ENCODE assay signal across 19 cellular contexts in the genomic region with DNA sequence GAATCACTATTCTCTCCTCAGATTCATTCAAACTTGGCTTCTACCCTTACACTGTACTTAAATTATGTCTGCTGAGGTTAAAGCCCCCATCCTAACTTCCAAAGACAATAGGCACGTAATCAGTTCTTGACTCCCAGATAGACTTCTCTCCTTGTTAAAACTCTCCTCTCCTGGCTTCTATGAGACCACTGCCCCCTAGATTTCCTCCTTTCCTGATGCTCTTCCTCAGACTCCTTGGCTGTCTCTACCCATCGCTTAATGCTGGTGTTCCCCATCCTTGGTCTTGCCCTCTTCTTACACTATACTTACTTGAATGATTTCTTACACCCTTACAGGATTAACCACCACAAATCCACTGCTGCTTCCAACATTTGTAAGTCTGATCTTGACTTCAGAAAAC. TPM values are rescaled to one million over a fixed set of nuclear protein-coding genes. Genes with fewer than 3 reads are reported as not detected.
DNase-seq lines count a peak whose midpoint lies in the region; ATAC-seq, FAIRE-seq and TF ChIP-seq lines count a peak whose summit lies in the region.
"Had no signal": no experiment of that assay in that cellular context is flagged by ENCODE, and none has a peak within 500 bp of the region (broad histone marks: within the 10 kb centered on the region; RNA-seq: fewer than 3 reads in every experiment).

No MANE protein-coding gene starts in this region.

- no peak overlapping the region for H3K9ac ChIP-seq in mesendoderm (ENCODE audit: low read length)

- peak overlapping the region; percentile 4 for H3K4me3 Mint-ChIP-seq in activated naive CD4-positive, alpha-beta T cell treated with anti-CD3 and anti-CD28 coated beads for 36 hours

- H2BK15ac ChIP-seq in mesendoderm (replicated peaks; ENCODE audit: low read depth): no peak overlapping the region

- CTCF ChIA-PET in activated naive CD4-positive, alpha-beta T cell treated with anti-CD3 and anti-CD28 coated beads for 36 hours (lab: Charles Lee): no interaction called here

- H3K79me2 ChIP-seq in mesendoderm (ENCODE audit: control insufficient read depth, insufficient read depth, low read length): peaks cover 2% of the 10 kb centered on the region

- H3K36me3 ChIP-seq in mesendoderm (ENCODE audit: control insufficient read depth, insufficient read depth, low read length): no peaks in the 10 kb centered on the region
- H3K36me3 ChIP-seq in tibial artery: no peaks in the 10 kb centered on the region
- H3K36me3 ChIP-seq: Peyer's patch, WERI-Rb-1 had no signal

- H3K4me1 Mint-ChIP-seq in activated naive CD4-positive, alpha-beta T cell treated with anti-CD3 and anti-CD28 coated beads for 36 hours (ENCODE audit: low read depth): peaks cover 68% of the 10 kb centered on the region
- H3K4me1 Mint-ChIP-seq: neural crest cell had no signal

- no peak for TF ChIP-seq POLR2A in GM12891 (IDR thresholded peaks at IDR 0.05; ENCODE audit: low read depth, low read length)

- no peaks in the 10 kb centered on the region for H3K9me3 Mint-ChIP-seq in activated naive CD4-positive, alpha-beta T cell treated with anti-CD3 and anti-CD28 coated beads for 36 hours
- H3K9me3 Mint-ChIP-seq in activated naive CD4-positive, alpha-beta T cell treated with anti-CD3 and anti-CD28 coated beads, Interleukin-2, amount 50 U/mL, for 72 hours: no peaks in the 10 kb centered on the region

- H3K4ac ChIP-seq in mesendoderm (ENCODE audit: low read depth, low read length): no peak overlapping the region

- no peak overlapping the region for H2BK5ac ChIP-seq in mesendoderm (ENCODE audit: low read length)

- FAIRE-seq in GM12891 (lab: Jason Lieb, UNC): no peak

- no peak overlapping the region for H3K18ac ChIP-seq in mesendoderm (ENCODE audit: low read length)

- H3K27me3 Mint-ChIP-seq in activated naive CD4-positive, alpha-beta T cell treated with anti-CD3 and anti-CD28 coated beads for 36 hours (ENCODE audit: low read depth): no peaks in the 10 kb centered on the region

- ATAC-seq in activated naive CD4-positive, alpha-beta T cell treated with anti-CD3 and anti-CD28 coated beads, Interleukin-2, amount 50 U/mL, for 72 hours: no peak
- ATAC-seq in HG03571 (IDR thresholded peaks at IDR 0.05; ENCODE audit: unreplicated experiment): no peak
- ATAC-seq: left lobe of liver had no signal

- H3K4me2 ChIP-seq in mesendoderm (ENCODE audit: low read length): no peak overlapping the region

- H3K36me3 Mint-ChIP-seq in activated naive CD4-positive, alpha-beta T cell treated with anti-CD3 and anti-CD28 coated beads for 36 hours (ENCODE audit: low read depth): peaks cover 1% of the 10 kb centered on the region
- H3K36me3 Mint-ChIP-seq in activated naive CD4-positive, alpha-beta T cell treated with anti-CD3 and anti-CD28 coated beads, Interleukin-2, amount 50 U/mL, for 72 hours: peaks cover 0 to 10% of the 10 kb centered on the region in 2 donors

- H3K4me3 ChIP-seq in mesendoderm (ENCODE audit: low read length): no peak overlapping the region
- peak overlapping the region in 1 of 2 donors; percentile 92 for H3K4me3 ChIP-seq in tibial artery

- H3K79me1 ChIP-seq in mesendoderm (ENCODE audit: low read length): peaks cover 2% of the 10 kb centered on the region

- H3K23ac ChIP-seq in mesendoderm (ENCODE audit: low read length): no peak overlapping the region

- H3K27ac Mint-ChIP-seq in activated naive CD4-positive, alpha-beta T cell treated with anti-CD3 and anti-CD28 coated beads for 36 hours: no peak overlapping the region
- H3K27ac Mint-ChIP-seq in activated naive CD4-positive, alpha-beta T cell treated with anti-CD3 and anti-CD28 coated beads, Interleukin-2, amount 50 U/mL, for 72 hours: no peak overlapping the region

- intact Hi-C loops in activated naive CD4-positive, alpha-beta T cell treated with anti-CD3 and anti-CD28 coated beads for 36 hours (cut with micrococcal nuclease): loop anchor here (5.0 kb wide), 1 partner anchor 37 kb away; no protein-coding TSS in a partner anchor
- intact Hi-C loops in tibial artery (cut with DNase I; ENCODE audit: low total_unique reads): no loop called here

- H3K27ac ChIP-seq in VCaP (peak overlapping the region; percentile 99), mesendoderm (ENCODE audit: low read depth, low read length) (no peak overlapping the region), tibial artery (peak overlapping the region; percentile 12 to 97)
- H3K27ac ChIP-seq: HL-60, WERI-Rb-1 had no signal

- no peak overlapping the region for H4K8ac ChIP-seq in mesendoderm (ENCODE audit: low read depth, low read length)

- H4K5ac ChIP-seq in mesendoderm (ENCODE audit: low read length): no peak overlapping the region

- no peak overlapping the region for H3K56ac ChIP-seq in mesendoderm (ENCODE audit: low read length)

- no peaks in the 10 kb centered on the region for H3K27me3 ChIP-seq in mesendoderm (ENCODE audit: insufficient read depth, low read length, poor library complexity)
- no peaks in the 10 kb centered on the region for H3K27me3 ChIP-seq in tibial artery
- H3K27me3 ChIP-seq: Peyer's patch had no signal

- H3K9me3 ChIP-seq in tibial artery: no peaks in the 10 kb centered on the region
- H3K9me3 ChIP-seq: Peyer's patch had no signal

- no peak overlapping the region for H2AK5ac ChIP-seq in mesendoderm (ENCODE audit: low read length)

- H3K4me1 ChIP-seq in mesendoderm (ENCODE audit: control insufficient read depth, low read depth, low read length): peaks cover 6% of the 10 kb centered on the region
- H3K4me1 ChIP-seq in tibial artery: peaks cover 0 to 51% (median 12%) of the 10 kb centered on the region in 4 donors

- TF ChIP-seq CTCF in VCaP (conservative IDR thresholded peaks at IDR 0.05) (0 out of 2 replicates have a peak, but pooled peaks have one; percentile 14), tibial artery (IDR thresholded peaks at IDR 0.05) (no peak)

- H2BK120ac ChIP-seq in mesendoderm (ENCODE audit: low read depth, low read length): no peak overlapping the region

- no peak for DNase-seq in activated naive CD4-positive, alpha-beta T cell treated with anti-CD3 and anti-CD28 coated beads for 36 hours
- DNase-seq in activated naive CD4-positive, alpha-beta T cell treated with anti-CD3 and anti-CD28 coated beads, Interleukin-2, amount 50 U/mL, for 72 hours (ENCODE audit: low spot score in 2 of 2): no peak
- DNase-seq in mesendoderm (peak; percentile 69), tibial artery (no peak), GM12891 (ENCODE audit: insufficient read length, low spot score) (no peak), HuH-7.5 (ENCODE audit: low spot score) (no peak)
- DNase-seq: amygdala; cortex of kidney; Karpas-422; NCI-H1436; NCI-H446; Peyer's patch; stimulated activated CD4-positive, alpha-beta T cell treated with anti-CD3 and anti-CD28 coated beads, Interleukin-4, amount 100 ng/mL, for 24 hours; WERI-Rb-1 had no signal

- WGBS in mesendoderm (ENCODE audit: extremely low coverage, insufficient coverage, low lambda C conversion rate): no CpG with 5 or more reads among the region's 2 CpGs

TF ChIP-seq in GM12891, 5 proteins besides CTCF, POLR2A, EP300 and RAD21:
- no peak for TF ChIP-seq POLR2AphosphoS5 (IDR thresholded peaks at IDR 0.05; ENCODE audit: low read depth, low read length)
- no peak for TF ChIP-seq PAX5 (IDR thresholded peaks at IDR 0.05; ENCODE audit: insufficient read depth, low read length, severe bottlenecking)
- TF ChIP-seq TAF1 (IDR thresholded peaks at IDR 0.05; ENCODE audit: low read depth, low read length): no peak
- TF ChIP-seq SPI1 (IDR thresholded peaks at IDR 0.05; ENCODE audit: low read depth, low read length): no peak
- no peak for TF ChIP-seq POU2F2 (IDR thresholded peaks at IDR 0.05; ENCODE audit: low read depth, low read length)

RNA-seq across cellular contexts. Expression of gene TC2N, which starts 32.8 kb away (rescaled TPM):
- 10 to 100 TPM; 61.7 to 66.2 TPM for total RNA-seq in activated naive CD4-positive, alpha-beta T cell treated with anti-CD3 and anti-CD28 coated beads for 36 hours
- total RNA-seq in activated naive CD4-positive, alpha-beta T cell treated with anti-CD3 and anti-CD28 coated beads, Interleukin-2, amount 50 U/mL, for 72 hours: 10 to 100 TPM; 33.4 to 42.8 TPM
- polyA plus RNA-seq in mesendoderm (2013, experiment 1 of 2): 15.5 TPM
- 16.7 TPM for polyA plus RNA-seq in mesendoderm (2013, experiment 2 of 2)
- polyA plus RNA-seq in GM12891 (2012; ENCODE audit: low read depth, missing spikeins): 3.5 TPM
- total RNA-seq: neural crest cell had no signal
